In the genomic region with DNA sequence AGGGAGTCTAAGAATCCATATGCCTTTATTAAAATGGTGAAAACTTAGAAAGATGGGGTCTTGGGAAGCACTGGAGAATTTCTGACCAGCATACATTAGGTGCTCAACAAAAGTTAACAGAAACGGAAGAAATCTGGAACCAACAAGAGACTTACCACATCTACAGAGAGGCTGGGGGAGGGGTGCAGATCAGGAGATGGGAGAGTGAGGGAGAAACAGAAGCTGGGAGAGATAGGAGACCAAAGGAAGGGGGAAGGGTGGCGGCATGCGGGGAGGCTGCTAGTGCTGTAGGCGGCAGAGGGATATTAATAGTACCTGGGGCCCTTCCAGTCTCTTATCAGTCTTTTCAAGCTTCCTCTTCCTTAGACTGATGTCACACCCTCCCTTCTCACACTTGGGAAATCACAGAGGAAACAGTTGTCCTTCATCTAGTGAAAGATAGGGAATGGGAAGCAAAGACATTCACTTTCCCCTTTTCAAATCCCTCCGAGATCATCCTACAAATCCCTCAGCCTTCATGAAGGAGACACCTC, we compare ENCODE assay signal across 1 cellular context.
TF ChIP-seq lines count a peak whose summit lies in the region.

No MANE protein-coding gene starts in this region.

TF ChIP-seq in K562, 482 proteins besides CTCF, POLR2A, EP300 and RAD21 (continued from another document and continues in another):
- TF ChIP-seq, protein P1, sequence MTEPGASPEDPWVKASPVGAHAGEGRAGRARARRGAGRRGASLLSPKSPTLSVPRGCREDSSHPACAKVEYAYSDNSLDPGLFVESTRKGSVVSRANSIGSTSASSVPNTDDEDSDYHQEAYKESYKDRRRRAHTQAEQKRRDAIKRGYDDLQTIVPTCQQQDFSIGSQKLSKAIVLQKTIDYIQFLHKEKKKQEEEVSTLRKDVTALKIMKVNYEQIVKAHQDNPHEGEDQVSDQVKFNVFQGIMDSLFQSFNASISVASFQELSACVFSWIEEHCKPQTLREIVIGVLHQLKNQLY (CRISPR knock-in tag; conservative IDR thresholded peaks at IDR 0.05), result no peak
- TF ChIP-seq ADNP (tag; IDR thresholded peaks at IDR 0.05) (peak; percentile 96), CBX3 (IDR thresholded peaks at IDR 0.05; ENCODE audit: borderline replicate concordance in 1 of 2, low read length in 2 of 2) (peak in 1 of 2 experiments; percentile 83; a peak in 1 of 3 replicates), TAF1 (IDR thresholded peaks at IDR 0.05; ENCODE audit: control insufficient read depth, extremely low read depth, insufficient read depth, low read length, severe bottlenecking) (peak; percentile 37), WHSC1 (IDR thresholded peaks at IDR 0.05; ENCODE audit: low read length) (no peak), RB1 (IDR thresholded peaks at IDR 0.05; ENCODE audit: low read depth) (peak; percentile 25; the same call in 1 of the 2 replicates), MYBL2 (IDR thresholded peaks at IDR 0.05; ENCODE audit: low read depth) (peak; percentile 72), MYBL2 (CRISPR knock-in tag; IDR thresholded peaks at IDR 0.05; ENCODE audit: borderline replicate concordance) (no peak), SMARCC2 (IDR thresholded peaks at IDR 0.05; ENCODE audit: low read depth) (peak; percentile 96), BCOR (IDR thresholded peaks at IDR 0.05) (peak; percentile 98), ZC3H11A (IDR thresholded peaks at IDR 0.05; ENCODE audit: low read depth, low read length) (no peak), POLR2AphosphoS5 (IDR thresholded peaks at IDR 0.05; ENCODE audit: control insufficient read depth, insufficient read depth, low read depth, low read length) (peak; percentile 97), CXXC5 (CRISPR knock-in tag; IDR thresholded peaks at IDR 0.05) (peak; percentile 93), TCF3 (CRISPR knock-in tag; IDR thresholded peaks at IDR 0.05) (peak; percentile 97), FIP1L1 (IDR thresholded peaks at IDR 0.05; ENCODE audit: low read depth, low read length, poor library complexity, severe bottlenecking) (no peak), ZNF436 (CRISPR knock-in tag; IDR thresholded peaks at IDR 0.05) (no peak), HDAC2 (IDR thresholded peaks at IDR 0.05) (peak; percentile 99), PHB2 (IDR thresholded peaks at IDR 0.05; ENCODE audit: low read depth) (peak; percentile 95), GABPB1 (CRISPR knock-in tag; IDR thresholded peaks at IDR 0.05) (0 out of 2 replicates have a peak, but pooled peaks have one; percentile 38), EP400 (IDR thresholded peaks at IDR 0.05) (peak; percentile 88), SMARCA5 (IDR thresholded peaks at IDR 0.05) (peak; percentile 65; the same call in 1 of the 2 replicates), SAP30 (IDR thresholded peaks at IDR 0.05; ENCODE audit: borderline replicate concordance, insufficient read depth, low read depth, low read length, poor library complexity, severe bottlenecking) (no peak), EGR1 (conservative IDR thresholded peaks at IDR 0.05) (peak; percentile 96), SRSF7 (optimal IDR thresholded peaks at IDR 0.05; ENCODE audit: low read depth, low read length) (no peak), PHF21A (IDR thresholded peaks at IDR 0.05; ENCODE audit: borderline replicate concordance, low read depth) (peak; percentile 77; the same call in 1 of the 2 replicates), FOXM1 (IDR thresholded peaks at IDR 0.05; ENCODE audit: low read depth) (peak; percentile 93), FOXM1 (CRISPR knock-in tag; IDR thresholded peaks at IDR 0.05; ENCODE audit: low read depth) (no peak), SMAD1 (IDR thresholded peaks at IDR 0.05; ENCODE audit: low read depth, low read length, partially characterized antibody) (peak; percentile 64), CSDE1 (IDR thresholded peaks at IDR 0.05) (peak in 1 of 2 experiments; percentile 33; a peak in 1 of 4 replicates), ZNF76 (CRISPR knock-in tag; IDR thresholded peaks at IDR 0.05; ENCODE audit: borderline replicate concordance) (0 out of 2 replicates have a peak, but pooled peaks have one; percentile 36), ZFPM2 (CRISPR knock-in tag; IDR thresholded peaks at IDR 0.05) (no peak), ZNF175 (CRISPR knock-in tag; IDR thresholded peaks at IDR 0.05; ENCODE audit: low read depth) (peak; percentile 93), MCM2 (IDR thresholded peaks at IDR 0.05; ENCODE audit: low read depth) (no peak), ZNF584 (CRISPR knock-in tag; IDR thresholded peaks at IDR 0.05; ENCODE audit: low read depth) (peak; percentile 89; the same call in 1 of the 2 replicates), ESRRA (IDR thresholded peaks at IDR 0.05; ENCODE audit: borderline replicate concordance, low read depth) (peak; percentile 79), RBM39 (optimal IDR thresholded peaks at IDR 0.05; ENCODE audit: low read depth, low read length) (peak; percentile 81), NR2F6 (CRISPR knock-in tag; IDR thresholded peaks at IDR 0.05) (no peak), RUNX1 (IDR thresholded peaks at IDR 0.05; ENCODE audit: low read depth) (peak; percentile 77; the same call in 1 of the 2 replicates), ZNF239 (CRISPR knock-in tag; IDR thresholded peaks at IDR 0.05) (peak; percentile 51; the same call in 1 of the 2 replicates), POLR2AphosphoS2 (IDR thresholded peaks at IDR 0.05; ENCODE audit: low read length) (no peak), GTF2F1 (IDR thresholded peaks at IDR 0.05; ENCODE audit: low read depth, low read length) (no peak), EHMT2 (IDR thresholded peaks at IDR 0.05) (peak; percentile 80; the same call in 1 of the 2 replicates), NEUROD1 (IDR thresholded peaks at IDR 0.05; ENCODE audit: borderline replicate concordance, low read depth, low read length, partially characterized antibody) (peak; percentile 89), NBN (IDR thresholded peaks at IDR 0.05; ENCODE audit: low read depth) (peak; percentile 99)
- TF ChIP-seq, protein P2, sequence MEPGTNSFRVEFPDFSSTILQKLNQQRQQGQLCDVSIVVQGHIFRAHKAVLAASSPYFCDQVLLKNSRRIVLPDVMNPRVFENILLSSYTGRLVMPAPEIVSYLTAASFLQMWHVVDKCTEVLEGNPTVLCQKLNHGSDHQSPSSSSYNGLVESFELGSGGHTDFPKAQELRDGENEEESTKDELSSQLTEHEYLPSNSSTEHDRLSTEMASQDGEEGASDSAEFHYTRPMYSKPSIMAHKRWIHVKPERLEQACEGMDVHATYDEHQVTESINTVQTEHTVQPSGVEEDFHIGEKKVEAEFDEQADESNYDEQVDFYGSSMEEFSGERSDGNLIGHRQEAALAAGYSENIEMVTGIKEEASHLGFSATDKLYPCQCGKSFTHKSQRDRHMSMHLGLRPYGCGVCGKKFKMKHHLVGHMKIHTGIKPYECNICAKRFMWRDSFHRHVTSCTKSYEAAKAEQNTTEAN (CRISPR knock-in tag; IDR thresholded peaks at IDR 0.05), result no peak
- TF ChIP-seq, protein P3, sequence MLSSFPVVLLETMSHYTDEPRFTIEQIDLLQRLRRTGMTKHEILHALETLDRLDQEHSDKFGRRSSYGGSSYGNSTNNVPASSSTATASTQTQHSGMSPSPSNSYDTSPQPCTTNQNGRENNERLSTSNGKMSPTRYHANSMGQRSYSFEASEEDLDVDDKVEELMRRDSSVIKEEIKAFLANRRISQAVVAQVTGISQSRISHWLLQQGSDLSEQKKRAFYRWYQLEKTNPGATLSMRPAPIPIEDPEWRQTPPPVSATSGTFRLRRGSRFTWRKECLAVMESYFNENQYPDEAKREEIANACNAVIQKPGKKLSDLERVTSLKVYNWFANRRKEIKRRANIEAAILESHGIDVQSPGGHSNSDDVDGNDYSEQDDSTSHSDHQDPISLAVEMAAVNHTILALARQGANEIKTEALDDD (IDR thresholded peaks at IDR 0.05), result peak; percentile 76
- TF ChIP-seq, protein P4, sequence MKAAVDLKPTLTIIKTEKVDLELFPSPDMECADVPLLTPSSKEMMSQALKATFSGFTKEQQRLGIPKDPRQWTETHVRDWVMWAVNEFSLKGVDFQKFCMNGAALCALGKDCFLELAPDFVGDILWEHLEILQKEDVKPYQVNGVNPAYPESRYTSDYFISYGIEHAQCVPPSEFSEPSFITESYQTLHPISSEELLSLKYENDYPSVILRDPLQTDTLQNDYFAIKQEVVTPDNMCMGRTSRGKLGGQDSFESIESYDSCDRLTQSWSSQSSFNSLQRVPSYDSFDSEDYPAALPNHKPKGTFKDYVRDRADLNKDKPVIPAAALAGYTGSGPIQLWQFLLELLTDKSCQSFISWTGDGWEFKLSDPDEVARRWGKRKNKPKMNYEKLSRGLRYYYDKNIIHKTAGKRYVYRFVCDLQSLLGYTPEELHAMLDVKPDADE (conservative IDR thresholded peaks at IDR 0.05; ENCODE audit: control insufficient read depth, low read depth, low read length), result peak; percentile 91
- TF ChIP-seq, protein P5, sequence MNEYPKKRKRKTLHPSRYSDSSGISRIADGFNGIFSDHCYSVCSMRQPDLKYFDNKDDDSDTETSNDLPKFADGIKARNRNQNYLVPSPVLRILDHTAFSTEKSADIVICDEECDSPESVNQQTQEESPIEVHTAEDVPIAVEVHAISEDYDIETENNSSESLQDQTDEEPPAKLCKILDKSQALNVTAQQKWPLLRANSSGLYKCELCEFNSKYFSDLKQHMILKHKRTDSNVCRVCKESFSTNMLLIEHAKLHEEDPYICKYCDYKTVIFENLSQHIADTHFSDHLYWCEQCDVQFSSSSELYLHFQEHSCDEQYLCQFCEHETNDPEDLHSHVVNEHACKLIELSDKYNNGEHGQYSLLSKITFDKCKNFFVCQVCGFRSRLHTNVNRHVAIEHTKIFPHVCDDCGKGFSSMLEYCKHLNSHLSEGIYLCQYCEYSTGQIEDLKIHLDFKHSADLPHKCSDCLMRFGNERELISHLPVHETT (CRISPR knock-in tag; conservative IDR thresholded peaks at IDR 0.05 in 1 of 2, IDR thresholded peaks at IDR 0.05 in 1 of 2), result peak in 1 of 2 experiments; percentile 92; a peak in 2 of 4 replicates
- TF ChIP-seq, protein P6, sequence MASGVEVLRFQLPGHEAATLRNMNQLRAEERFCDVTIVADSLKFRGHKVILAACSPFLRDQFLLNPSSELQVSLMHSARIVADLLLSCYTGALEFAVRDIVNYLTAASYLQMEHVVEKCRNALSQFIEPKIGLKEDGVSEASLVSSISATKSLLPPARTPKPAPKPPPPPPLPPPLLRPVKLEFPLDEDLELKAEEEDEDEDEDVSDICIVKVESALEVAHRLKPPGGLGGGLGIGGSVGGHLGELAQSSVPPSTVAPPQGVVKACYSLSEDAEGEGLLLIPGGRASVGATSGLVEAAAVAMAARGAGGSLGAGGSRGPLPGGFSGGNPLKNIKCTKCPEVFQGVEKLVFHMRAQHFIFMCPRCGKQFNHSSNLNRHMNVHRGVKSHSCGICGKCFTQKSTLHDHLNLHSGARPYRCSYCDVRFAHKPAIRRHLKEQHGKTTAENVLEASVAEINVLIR (CRISPR knock-in tag; IDR thresholded peaks at IDR 0.05), result peak; percentile 63; the same call in 1 of the 2 replicates
- TF ChIP-seq, protein P7, sequence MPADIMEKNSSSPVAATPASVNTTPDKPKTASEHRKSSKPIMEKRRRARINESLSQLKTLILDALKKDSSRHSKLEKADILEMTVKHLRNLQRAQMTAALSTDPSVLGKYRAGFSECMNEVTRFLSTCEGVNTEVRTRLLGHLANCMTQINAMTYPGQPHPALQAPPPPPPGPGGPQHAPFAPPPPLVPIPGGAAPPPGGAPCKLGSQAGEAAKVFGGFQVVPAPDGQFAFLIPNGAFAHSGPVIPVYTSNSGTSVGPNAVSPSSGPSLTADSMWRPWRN (IDR thresholded peaks at IDR 0.05; ENCODE audit: low read depth), result peak; percentile 96
- TF ChIP-seq, protein P8, sequence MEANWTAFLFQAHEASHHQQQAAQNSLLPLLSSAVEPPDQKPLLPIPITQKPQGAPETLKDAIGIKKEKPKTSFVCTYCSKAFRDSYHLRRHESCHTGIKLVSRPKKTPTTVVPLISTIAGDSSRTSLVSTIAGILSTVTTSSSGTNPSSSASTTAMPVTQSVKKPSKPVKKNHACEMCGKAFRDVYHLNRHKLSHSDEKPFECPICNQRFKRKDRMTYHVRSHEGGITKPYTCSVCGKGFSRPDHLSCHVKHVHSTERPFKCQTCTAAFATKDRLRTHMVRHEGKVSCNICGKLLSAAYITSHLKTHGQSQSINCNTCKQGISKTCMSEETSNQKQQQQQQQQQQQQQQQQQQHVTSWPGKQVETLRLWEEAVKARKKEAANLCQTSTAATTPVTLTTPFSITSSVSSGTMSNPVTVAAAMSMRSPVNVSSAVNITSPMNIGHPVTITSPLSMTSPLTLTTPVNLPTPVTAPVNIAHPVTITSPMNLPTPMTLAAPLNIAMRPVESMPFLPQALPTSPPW (CRISPR knock-in tag; IDR thresholded peaks at IDR 0.05), result peak; percentile 89
- TF ChIP-seq, protein P9, sequence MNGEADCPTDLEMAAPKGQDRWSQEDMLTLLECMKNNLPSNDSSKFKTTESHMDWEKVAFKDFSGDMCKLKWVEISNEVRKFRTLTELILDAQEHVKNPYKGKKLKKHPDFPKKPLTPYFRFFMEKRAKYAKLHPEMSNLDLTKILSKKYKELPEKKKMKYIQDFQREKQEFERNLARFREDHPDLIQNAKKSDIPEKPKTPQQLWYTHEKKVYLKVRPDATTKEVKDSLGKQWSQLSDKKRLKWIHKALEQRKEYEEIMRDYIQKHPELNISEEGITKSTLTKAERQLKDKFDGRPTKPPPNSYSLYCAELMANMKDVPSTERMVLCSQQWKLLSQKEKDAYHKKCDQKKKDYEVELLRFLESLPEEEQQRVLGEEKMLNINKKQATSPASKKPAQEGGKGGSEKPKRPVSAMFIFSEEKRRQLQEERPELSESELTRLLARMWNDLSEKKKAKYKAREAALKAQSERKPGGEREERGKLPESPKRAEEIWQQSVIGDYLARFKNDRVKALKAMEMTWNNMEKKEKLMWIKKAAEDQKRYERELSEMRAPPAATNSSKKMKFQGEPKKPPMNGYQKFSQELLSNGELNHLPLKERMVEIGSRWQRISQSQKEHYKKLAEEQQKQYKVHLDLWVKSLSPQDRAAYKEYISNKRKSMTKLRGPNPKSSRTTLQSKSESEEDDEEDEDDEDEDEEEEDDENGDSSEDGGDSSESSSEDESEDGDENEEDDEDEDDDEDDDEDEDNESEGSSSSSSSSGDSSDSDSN (IDR thresholded peaks at IDR 0.05; ENCODE audit: borderline replicate concordance in 1 of 2, low read depth in 2 of 2, low read length in 2 of 2), result 0 out of 4 replicates have a peak, but pooled peaks of 1 of the 2 experiments have one; percentile 30
- TF ChIP-seq, protein P10, sequence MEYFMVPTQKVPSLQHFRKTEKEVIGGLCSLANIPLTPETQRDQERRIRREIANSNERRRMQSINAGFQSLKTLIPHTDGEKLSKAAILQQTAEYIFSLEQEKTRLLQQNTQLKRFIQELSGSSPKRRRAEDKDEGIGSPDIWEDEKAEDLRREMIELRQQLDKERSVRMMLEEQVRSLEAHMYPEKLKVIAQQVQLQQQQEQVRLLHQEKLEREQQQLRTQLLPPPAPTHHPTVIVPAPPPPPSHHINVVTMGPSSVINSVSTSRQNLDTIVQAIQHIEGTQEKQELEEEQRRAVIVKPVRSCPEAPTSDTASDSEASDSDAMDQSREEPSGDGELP (CRISPR knock-in tag; IDR thresholded peaks at IDR 0.05; ENCODE audit: borderline replicate concordance), result peak; percentile 60; the same call in 1 of the 2 replicates
